10 cellular contexts compared by ENCODE assay signal in the genomic region with DNA sequence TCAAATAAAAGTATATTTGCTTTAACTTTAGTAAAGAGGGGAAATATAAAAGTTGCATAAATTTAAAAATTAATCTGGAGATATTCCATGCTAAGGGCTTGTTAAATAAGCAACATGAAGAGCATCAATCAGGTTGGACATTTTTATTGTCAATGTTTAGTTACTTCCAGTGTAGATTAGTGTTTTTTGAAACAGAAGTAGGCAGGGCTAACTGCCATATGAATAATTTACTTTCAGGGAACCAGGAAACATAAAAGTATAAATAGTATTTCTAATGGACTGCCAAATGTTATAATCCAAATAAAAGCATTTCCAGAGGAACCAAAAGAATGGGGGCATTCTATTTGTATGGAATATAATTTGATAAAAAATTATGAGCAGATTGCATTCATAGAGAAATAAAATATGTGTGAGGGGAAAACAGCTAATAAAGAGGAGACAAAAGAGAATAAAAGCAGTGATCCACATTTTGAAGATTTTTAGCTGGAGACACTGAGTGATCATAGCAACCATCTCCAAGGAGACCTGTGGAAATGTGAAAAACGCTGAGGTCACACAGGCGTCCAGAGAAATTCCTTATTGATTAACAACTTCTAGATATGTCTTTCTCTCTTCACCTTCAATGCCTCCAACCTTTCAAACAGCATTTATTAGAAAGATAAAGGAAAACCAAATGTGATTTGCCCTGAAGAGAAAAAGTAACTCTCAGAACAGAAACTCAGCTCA.
DNase-seq lines count a peak whose midpoint lies in the region; ATAC-seq, FAIRE-seq and TF ChIP-seq lines count a peak whose summit lies in the region.
"Had no signal": no experiment of that assay in that cellular context is flagged by ENCODE, and none has a peak within 500 bp of the region (broad histone marks: within the 10 kb centered on the region; RNA-seq: fewer than 3 reads in every experiment).

No MANE protein-coding gene starts in this region.

- H3K4me3 Mint-ChIP-seq in Calu3 (ENCODE audit: low read depth, unreplicated experiment) = no peak overlapping the region

- H3K4me3 ChIP-seq in bronchial epithelial cell (ENCODE audit: low read depth, low read length) (no peak overlapping the region), mesodermal cell (ENCODE audit: extremely low read depth, insufficient read depth, low read length, poor library complexity, severe bottlenecking) (no peak overlapping the region)

- no peaks in the 10 kb centered on the region for H3K9me3 ChIP-seq in mesodermal cell (ENCODE audit: control insufficient read depth, low read length)

- intact Hi-C loops in Calu3 (cut with micrococcal nuclease; ENCODE audit: unreplicated experiment) = loop anchor here (2.0 to 10.0 kb wide), 5 partner anchors 14 to 307 kb away; a partner anchor contains a TSS

- CTCF ChIA-PET in Calu3 (lab: Charles Lee) = interaction anchor here (0.7 to 1.2 kb wide), 2 partner anchors 41 to 1295 kb away, joined by 3 read pairs; no protein-coding TSS in a partner anchor

- H3K4me1 Mint-ChIP-seq in Calu3 (ENCODE audit: low read depth, unreplicated experiment) = peaks cover 78% of the 10 kb centered on the region

- 60% methylated on average over 1 of the region's 2 CpGs; no CpG with 5 or more reads in 1 of the 2 experiments for WGBS in mesodermal cell (ENCODE audit: insufficient coverage in 2 of 2), 2 experiments

- H3K27me3 ChIP-seq in bronchial epithelial cell (ENCODE audit: control insufficient read depth, insufficient read depth, low read length) = no peaks in the 10 kb centered on the region

- peaks cover 40% of the 10 kb centered on the region for H3K4me1 ChIP-seq in mesodermal cell (ENCODE audit: control insufficient read depth, insufficient read depth, low read length, poor library complexity, severe bottlenecking)

- H3K27ac ChIP-seq in mesodermal cell (ENCODE audit: low read depth, low read length, severe bottlenecking) = peak overlapping the region; percentile 69

- TF ChIP-seq CTCF in Calu3 (IDR thresholded peaks at IDR 0.05; ENCODE audit: unreplicated experiment) = no peak
- TF ChIP-seq CTCF in bronchial epithelial cell (IDR thresholded peaks at IDR 0.05; ENCODE audit: insufficient read depth, low read length, severe bottlenecking) = no peak

- DNase-seq in Calu3 = peak; percentile 26
- DNase-seq in NCI-H2081 (lab: John Stamatoyannopoulos, UW) = peak; percentile 45 to 81
- DNase-seq in bronchial epithelial cell (ENCODE audit: low read depth) = peak; percentile 59
- no peak for DNase-seq in NCI-H1105 treated with DMSO at 0.1 percent for 48 hours (lab: John Stamatoyannopoulos, UW)
- DNase-seq in HUDEP-2 (lab: John Stamatoyannopoulos, UW; ENCODE audit: unreplicated experiment in 76 of 76) = no peak
- DNase-seq: activated naive CD4-positive, alpha-beta T cell treated with anti-CD3 and anti-CD28 coated beads, Interleukin-2, amount 50 U/mL, for 16 hours; occipital lobe had no signal

- BruUV-seq in Calu3 (replicated peaks; lab: Mats Ljungman, UMichigan) = no TSS peak

- peak overlapping the region; percentile 94 for H3K27ac Mint-ChIP-seq in Calu3 (ENCODE audit: unreplicated experiment)

- ATAC-seq in HG03442 (IDR thresholded peaks at IDR 0.05; ENCODE audit: unreplicated experiment) (no peak), HG02973 (IDR thresholded peaks at IDR 0.05; ENCODE audit: unreplicated experiment) (no peak)

- no peak for FAIRE-seq in bronchial epithelial cell (lab: Jason Lieb, UNC)

- peaks cover 19% of the 10 kb centered on the region for H3K36me3 Mint-ChIP-seq in Calu3 (ENCODE audit: insufficient read depth, unreplicated experiment)

- peaks cover 2% of the 10 kb centered on the region for H3K9me3 Mint-ChIP-seq in Calu3 (ENCODE audit: low read depth, unreplicated experiment)

- H3K27me3 Mint-ChIP-seq in Calu3 (ENCODE audit: unreplicated experiment) = no peaks in the 10 kb centered on the region

- no peaks in the 10 kb centered on the region for H3K36me3 ChIP-seq in bronchial epithelial cell (ENCODE audit: control insufficient read depth, insufficient read depth, low read length)
- no peaks in the 10 kb centered on the region for H3K36me3 ChIP-seq in mesodermal cell (ENCODE audit: control insufficient read depth, insufficient read depth, low read length)

Comparison
In these comparisons a context has a peak if more than half of its experiments do, and no peak if none do; other contexts are left out.
1. DNase-seq: peak in Calu3 (single experiment), NCI-H2081 (2 of 2) and bronchial epithelial cell (single experiment); none in NCI-H1105 treated with DMSO at 0.1 percent for 48 hours (single experiment) and HUDEP-2 (0 of 76).